1 cellular context compared by ENCODE assay signal in genomic region chr1:164604541-164604940, GRCh38.
TF ChIP-seq lines count a peak whose summit lies in the region.

No MANE protein-coding gene starts in this region.

TF ChIP-seq in GM23338, 12 proteins besides CTCF, POLR2A, EP300 and RAD21 (continued from another document):
- no peak for TF ChIP-seq EZH2phosphoT487 (IDR thresholded peaks at IDR 0.05; ENCODE audit: unreplicated experiment)
- TF ChIP-seq CREB1 (CRISPR knock-in tag; IDR thresholded peaks at IDR 0.05; ENCODE audit: low read depth), result no peak
- TF ChIP-seq NANOG (IDR thresholded peaks at IDR 0.05; ENCODE audit: borderline replicate concordance), result no peak
- TF ChIP-seq POLR2AphosphoS5 (IDR thresholded peaks at IDR 0.05; ENCODE audit: low read depth), result no peak
- no peak for TF ChIP-seq STAT1 (IDR thresholded peaks at IDR 0.05; ENCODE audit: unreplicated experiment)
- TF ChIP-seq ZNF114 (CRISPR knock-in tag; IDR thresholded peaks at IDR 0.05), result no peak
